Comparison of ENCODE assay signal across 16 cellular contexts in genomic region chr10:70879244-70879643, GRCh38. TPM values are rescaled to one million over a fixed set of nuclear protein-coding genes. Genes with fewer than 3 reads are reported as not detected.
DNase-seq lines count a peak whose midpoint lies in the region; ATAC-seq, FAIRE-seq and TF ChIP-seq lines count a peak whose summit lies in the region.
"Had no signal": no experiment of that assay in that cellular context is flagged by ENCODE, and none has a peak within 500 bp of the region (broad histone marks: within the 10 kb centered on the region; RNA-seq: fewer than 3 reads in every experiment).

No MANE protein-coding gene starts in this region.

- no peak overlapping the region for H3K4me3 Mint-ChIP-seq in HFFc6
- H3K4me3 Mint-ChIP-seq in activated T-helper 2 cell treated with anti-CD3 and anti-CD28 coated beads, Interferon-gamma antibody, Interleukin-2, Interleukin-4, amounts not matched to agents 10 μg/mL and 5 μg/mL and 100 μg/mL, durations not matched to agents 14 hours and 24 hours and 36 hours (ENCODE audit: low read depth): no peak overlapping the region
- no peak overlapping the region for H3K4me3 Mint-ChIP-seq in activated naive CD4-positive, alpha-beta T cell treated with anti-CD3 and anti-CD28 coated beads, Interleukin-2, amount 10 ng/mL, durations not matched to agents 7 days and 5 days
- H3K4me3 Mint-ChIP-seq: activated CD4-positive, alpha-beta memory T cell treated with anti-CD3 and anti-CD28 coated beads, Interleukin-2, amount 10 ng/mL, durations not matched to agents 7 days and 5 days; activated naive CD8-positive, alpha-beta T cell; H9; stimulated activated naive CD8-positive, alpha-beta T cell treated with anti-CD3 and anti-CD28 coated beads, Interleukin-15, amount 100 ng/mL, for 72 hours; type B pancreatic cell had no signal

- intact Hi-C loops in activated T-helper 2 cell treated with anti-CD3 and anti-CD28 coated beads, Interferon-gamma antibody, Interleukin-2, Interleukin-4, amounts not matched to agents 10 μg/mL and 5 μg/mL and 100 μg/mL, durations not matched to agents 14 hours and 24 hours and 36 hours (cut with micrococcal nuclease): no loop called here
- intact Hi-C loops in left lung (cut with DNase I): loop anchor here in 1 of 2 donors (5.0 to 10.0 kb wide), 2 partner anchors 67 to 334 kb away; no protein-coding TSS in a partner anchor

- H3K9me3 ChIP-seq in left lung: no peaks in the 10 kb centered on the region
- H3K9me3 ChIP-seq: heart left ventricle had no signal

- H3K4me1 ChIP-seq in left lung: no peaks in the 10 kb centered on the region

- no peaks in the 10 kb centered on the region for H3K9me3 Mint-ChIP-seq in HFFc6
- H3K9me3 Mint-ChIP-seq in activated T-helper 2 cell treated with anti-CD3 and anti-CD28 coated beads, Interferon-gamma antibody, Interleukin-2, Interleukin-4, amounts not matched to agents 10 μg/mL and 5 μg/mL and 100 μg/mL, durations not matched to agents 14 hours and 24 hours and 36 hours: no peaks in the 10 kb centered on the region
- H3K9me3 Mint-ChIP-seq in activated naive CD4-positive, alpha-beta T cell treated with anti-CD3 and anti-CD28 coated beads, Interleukin-2, amount 10 ng/mL, durations not matched to agents 7 days and 5 days: no peaks in the 10 kb centered on the region
- H3K9me3 Mint-ChIP-seq: activated CD4-positive, alpha-beta memory T cell treated with anti-CD3 and anti-CD28 coated beads, Interleukin-2, amount 10 ng/mL, durations not matched to agents 7 days and 5 days; H9; stimulated activated naive CD8-positive, alpha-beta T cell treated with anti-CD3 and anti-CD28 coated beads, Interleukin-15, amount 100 ng/mL, for 72 hours; type B pancreatic cell had no signal

- peaks cover 12% of the 10 kb centered on the region for H3K36me3 Mint-ChIP-seq in HFFc6 (ENCODE audit: low read depth)
- H3K36me3 Mint-ChIP-seq in activated T-helper 2 cell treated with anti-CD3 and anti-CD28 coated beads, Interferon-gamma antibody, Interleukin-2, Interleukin-4, amounts not matched to agents 10 μg/mL and 5 μg/mL and 100 μg/mL, durations not matched to agents 14 hours and 24 hours and 36 hours (ENCODE audit: low read depth): peaks cover 68% of the 10 kb centered on the region
- H3K36me3 Mint-ChIP-seq in activated naive CD4-positive, alpha-beta T cell treated with anti-CD3 and anti-CD28 coated beads, Interleukin-2, amount 10 ng/mL, durations not matched to agents 7 days and 5 days: peaks cover 7% of the 10 kb centered on the region

- peaks cover 0 to 79% of the 10 kb centered on the region in 2 donors for H3K36me3 ChIP-seq in left lung

- peak; percentile 24 for ATAC-seq in left lung

- H3K27ac ChIP-seq in C4-2B: peak overlapping the region; percentile 34
- no peak overlapping the region for H3K27ac ChIP-seq in left lung
- H3K27ac ChIP-seq: brain microvascular endothelial cell, heart left ventricle had no signal

- peaks cover 3% of the 10 kb centered on the region; the same call in 1 of the 2 replicates for H3K27me3 Mint-ChIP-seq in HFFc6 (ENCODE audit: insufficient read depth)
- H3K27me3 Mint-ChIP-seq in activated T-helper 2 cell treated with anti-CD3 and anti-CD28 coated beads, Interferon-gamma antibody, Interleukin-2, Interleukin-4, amounts not matched to agents 10 μg/mL and 5 μg/mL and 100 μg/mL, durations not matched to agents 14 hours and 24 hours and 36 hours (ENCODE audit: low read depth): no peaks in the 10 kb centered on the region
- no peaks in the 10 kb centered on the region for H3K27me3 Mint-ChIP-seq in activated naive CD4-positive, alpha-beta T cell treated with anti-CD3 and anti-CD28 coated beads, Interleukin-2, amount 10 ng/mL, durations not matched to agents 7 days and 5 days
- H3K27me3 Mint-ChIP-seq: activated CD4-positive, alpha-beta memory T cell treated with anti-CD3 and anti-CD28 coated beads, Interleukin-2, amount 10 ng/mL, durations not matched to agents 7 days and 5 days; activated naive CD8-positive, alpha-beta T cell; stimulated activated naive CD8-positive, alpha-beta T cell treated with anti-CD3 and anti-CD28 coated beads, Interleukin-15, amount 100 ng/mL, for 72 hours; type B pancreatic cell had no signal

- H3K4me1 Mint-ChIP-seq in HFFc6 (ENCODE audit: low read depth): peaks cover 1% of the 10 kb centered on the region
- H3K4me1 Mint-ChIP-seq in activated T-helper 2 cell treated with anti-CD3 and anti-CD28 coated beads, Interferon-gamma antibody, Interleukin-2, Interleukin-4, amounts not matched to agents 10 μg/mL and 5 μg/mL and 100 μg/mL, durations not matched to agents 14 hours and 24 hours and 36 hours (ENCODE audit: low read depth): peaks cover 12% of the 10 kb centered on the region
- H3K4me1 Mint-ChIP-seq in activated naive CD4-positive, alpha-beta T cell treated with anti-CD3 and anti-CD28 coated beads, Interleukin-2, amount 10 ng/mL, durations not matched to agents 7 days and 5 days: no peaks in the 10 kb centered on the region

- H3K27ac Mint-ChIP-seq in HFFc6: no peak overlapping the region
- peak overlapping the region; percentile 67 for H3K27ac Mint-ChIP-seq in activated T-helper 2 cell treated with anti-CD3 and anti-CD28 coated beads, Interferon-gamma antibody, Interleukin-2, Interleukin-4, amounts not matched to agents 10 μg/mL and 5 μg/mL and 100 μg/mL, durations not matched to agents 14 hours and 24 hours and 36 hours
- H3K27ac Mint-ChIP-seq in activated naive CD4-positive, alpha-beta T cell treated with anti-CD3 and anti-CD28 coated beads, Interleukin-2, amount 10 ng/mL, durations not matched to agents 7 days and 5 days: no peak overlapping the region
- H3K27ac Mint-ChIP-seq: activated CD4-positive, alpha-beta memory T cell treated with anti-CD3 and anti-CD28 coated beads, Interleukin-2, amount 10 ng/mL, durations not matched to agents 7 days and 5 days; activated naive CD8-positive, alpha-beta T cell; H9; stimulated activated naive CD8-positive, alpha-beta T cell treated with anti-CD3 and anti-CD28 coated beads, Interleukin-15, amount 100 ng/mL, for 72 hours; type B pancreatic cell had no signal

- DNase-seq in HFFc6 (peak; percentile 19), left lung (no peak), HTR-8/SVneo (ENCODE audit: insufficient read length, low spot score) (no peak), C1 segment of cervical spinal cord (lab: John Stamatoyannopoulos, UW) (no peak)
- no peak for DNase-seq in activated T-helper 2 cell treated with anti-CD3 and anti-CD28 coated beads, Interferon-gamma antibody, Interleukin-2, Interleukin-4, amounts not matched to agents 10 μg/mL and 5 μg/mL and 100 μg/mL, durations not matched to agents 14 hours and 24 hours and 36 hours (ENCODE audit: low spot score)
- DNase-seq in activated naive CD4-positive, alpha-beta T cell (lab: John Stamatoyannopoulos, UW): no peak
- DNase-seq in activated naive CD4-positive, alpha-beta T cell treated with anti-CD3 and anti-CD28 coated beads, Interleukin-2, amount 10 ng/mL, durations not matched to agents 7 days and 5 days: no peak
- DNase-seq: cortex of kidney had no signal

- CTCF ChIA-PET in activated naive CD4-positive, alpha-beta T cell treated with anti-CD3 and anti-CD28 coated beads, Interleukin-2, amount 10 ng/mL, durations not matched to agents 7 days and 5 days (lab: Charles Lee): interaction anchor here (1.0 to 5.1 kb wide), 4 partner anchors 62 to 330 kb away, joined by 3 to 24 read pairs (median 14); partner anchors contain the start of gene SGPL1

- H3K4me3 ChIP-seq in left lung: no peak overlapping the region
- H3K4me3 ChIP-seq: heart left ventricle had no signal

- no peaks in the 10 kb centered on the region for H3K27me3 ChIP-seq in left lung
- H3K27me3 ChIP-seq: brain microvascular endothelial cell, heart left ventricle had no signal

- FAIRE-seq in HTR-8/SVneo (lab: Jason Lieb, UNC): no peak

- no peak for TF ChIP-seq CTCF in C4-2B (conservative IDR thresholded peaks at IDR 0.05)
- no peak for TF ChIP-seq CTCF in HFFc6 (IDR thresholded peaks at IDR 0.05)
- TF ChIP-seq CTCF in left lung (IDR thresholded peaks at IDR 0.05): no peak

RNA-seq across cellular contexts. Expression of gene PCBD1, which starts 9.1 kb away (rescaled TPM):
- 10 to 100 TPM; 36.4 to 55.7 (median 37.7) TPM for total RNA-seq in HFFc6 (2021; fragmentation: NEBNext Ultra II Directional; extraction: Animal tissue kit (Norgen Biotek cat#: 25700))
- total RNA-seq in activated T-helper 2 cell treated with anti-CD3 and anti-CD28 coated beads, Interferon-gamma antibody, Interleukin-2, Interleukin-4, amounts not matched to agents 10 μg/mL and 5 μg/mL and 100 μg/mL, durations not matched to agents 14 hours and 24 hours and 36 hours: 72.0 and 73.8 TPM in 2 replicates
- 100 to 1,000 TPM in 1 of 2 donors, 10 to 100 TPM in 1; 91.6 to 112 TPM for total RNA-seq in left lung
